15 cellular contexts compared by ENCODE assay signal in the genomic region with DNA sequence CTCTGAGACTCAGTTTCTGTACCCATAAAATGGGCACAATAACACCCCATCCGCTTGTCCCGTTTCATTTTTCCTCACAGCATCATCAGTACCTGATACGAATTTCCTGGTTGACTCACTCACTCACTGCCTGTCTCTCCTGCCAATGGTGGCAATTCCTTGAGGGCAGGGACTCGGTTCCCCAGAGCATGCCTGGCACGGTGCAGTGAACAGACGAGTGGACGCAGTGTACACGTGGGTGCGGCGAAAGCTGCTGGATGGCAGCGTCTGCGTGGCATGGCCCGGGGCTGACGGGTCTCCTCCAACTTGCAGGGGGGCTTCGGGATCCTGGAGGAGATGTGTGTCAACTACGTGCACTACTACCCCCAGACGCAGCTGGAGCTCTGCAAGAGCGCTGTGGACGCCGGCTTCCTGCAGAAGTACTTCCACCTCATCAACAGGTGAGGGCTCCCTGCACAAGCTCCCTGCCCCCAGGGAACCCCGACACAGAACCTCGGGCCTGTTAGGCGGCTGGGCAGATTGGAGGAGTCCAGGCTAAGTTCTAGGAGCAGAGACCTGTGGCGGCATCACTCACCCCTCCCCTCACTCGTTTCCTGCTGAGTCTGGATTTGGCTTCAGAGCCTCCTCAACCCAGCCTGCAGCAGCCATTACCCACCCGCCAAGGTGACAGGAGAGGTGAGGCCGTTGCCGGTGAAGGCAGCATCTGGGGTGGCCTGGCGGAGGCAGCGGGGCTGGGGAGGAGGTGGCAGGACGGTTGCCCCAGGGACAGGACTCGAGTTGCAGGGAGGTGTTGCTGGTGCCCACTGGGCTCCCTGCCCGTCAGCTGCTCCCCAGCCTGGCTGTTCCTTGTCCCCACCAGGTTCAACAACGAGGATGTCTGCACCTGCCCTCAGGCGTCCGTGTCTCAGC. TPM values are rescaled to one million over a fixed set of nuclear protein-coding genes. Genes with fewer than 3 reads are reported as not detected.
A peak's percentile ranks its signal among the peaks of the same experiment; 100 is the strongest.
DNase-seq lines count a peak whose midpoint lies in the region; ATAC-seq and TF ChIP-seq lines count a peak whose summit lies in the region.
"Had no signal": no experiment of that assay in that cellular context is flagged by ENCODE, and none has a peak within 500 bp of the region (broad histone marks: within the 10 kb centered on the region; RNA-seq: fewer than 3 reads in every experiment).

No MANE protein-coding gene starts in this region.

- peak; percentile 73 for ATAC-seq in activated naive CD8-positive, alpha-beta T cell treated with anti-CD3 and anti-CD28 coated beads, Interleukin-2, amount 10 ng/mL, durations not matched to agents 7 days and 5 days (ENCODE audit: low read depth)

- TF ChIP-seq CTCF in thyroid gland (IDR thresholded peaks at IDR 0.05) (peak in 3 of 6 experiments; percentile 5 to 29 (median 10)), GM10248 (IDR thresholded peaks at IDR 0.05; ENCODE audit: control extremely low read depth, extremely low read depth, low read depth, missing control alignments) (no peak), glutamatergic neuron (IDR thresholded peaks at IDR 0.05; ENCODE audit: partially characterized antibody, unreplicated experiment) (no peak)

- no peaks in the 10 kb centered on the region for H3K27me3 ChIP-seq in thyroid gland
- H3K27me3 ChIP-seq: SJCRH30 had no signal

- intact Hi-C loops in thyroid gland (cut with DNase I): loop anchor here (5.0 kb wide), 1 partner anchor 89 kb away; no protein-coding TSS in a partner anchor

- peak; percentile 8 for DNase-seq in stimulated activated CD8-positive, alpha-beta memory T cell treated with anti-CD3 and anti-CD28 coated beads, Interleukin-12 subunit alpha, Interleukin-12 subunit beta, amount 100 ng/mL, for 1 hour (ENCODE audit: low read depth)
- DNase-seq in stimulated activated CD8-positive, alpha-beta memory T cell treated with anti-CD3 and anti-CD28 coated beads, Interleukin-4, amount 100 ng/mL, for 48 hours: no peak
- peak; percentile 48 to 54 for DNase-seq in activated CD4-positive, alpha-beta T cell treated with anti-CD3 and anti-CD28 coated beads for 4 hours
- peak; percentile 47 for DNase-seq in activated naive CD8-positive, alpha-beta T cell treated with anti-CD3 and anti-CD28 coated beads, Interleukin-2, amount 10 ng/mL, durations not matched to agents 7 days and 5 days
- peak; percentile 86 to 91 for DNase-seq in thyroid gland
- no peak for DNase-seq in Ammon's horn (ENCODE audit: low spot score)
- no peak for DNase-seq in GM10248 (ENCODE audit: extremely low spot score)
- DNase-seq in glutamatergic neuron: no peak
- DNase-seq: activated B cell treated with CpG ODN at 0.5 μM for 24 hours, AML-193, foreskin melanocyte, NCI-H526 treated with DMSO at 0.1 percent for 48 hours, nephron progenitor cell, sigmoid colon had no signal

- no peaks in the 10 kb centered on the region for H3K9me3 ChIP-seq in thyroid gland
- H3K9me3 ChIP-seq: sigmoid colon, SJCRH30 had no signal

- no peak overlapping the region for H3K27ac Mint-ChIP-seq in activated naive CD8-positive, alpha-beta T cell treated with anti-CD3 and anti-CD28 coated beads, Interleukin-2, amount 10 ng/mL, durations not matched to agents 7 days and 5 days
- H3K27ac Mint-ChIP-seq in glutamatergic neuron (ENCODE audit: unreplicated experiment): no peak overlapping the region
- H3K27ac Mint-ChIP-seq: activated B cell treated with CpG ODN at 0.5 μM for 24 hours, nephron progenitor cell had no signal

- H3K27ac ChIP-seq in thyroid gland: peak overlapping the region in 1 of 3 donors; percentile 24
- H3K27ac ChIP-seq: sigmoid colon, SJCRH30 had no signal

- peaks cover 5% of the 10 kb centered on the region for H3K4me1 Mint-ChIP-seq in activated naive CD8-positive, alpha-beta T cell treated with anti-CD3 and anti-CD28 coated beads, Interleukin-2, amount 10 ng/mL, durations not matched to agents 7 days and 5 days
- peaks cover 12% of the 10 kb centered on the region for H3K4me1 Mint-ChIP-seq in glutamatergic neuron (ENCODE audit: low read depth, unreplicated experiment)

- WGBS in thyroid gland, 2 donors: 25 to 55% methylated on average over 11 to 34 of the region's 36 CpGs

- CTCF ChIA-PET in GM10248 (lab: Yijun Ruan, JAX): no interaction called here

- H3K36me3 Mint-ChIP-seq in activated naive CD8-positive, alpha-beta T cell treated with anti-CD3 and anti-CD28 coated beads, Interleukin-2, amount 10 ng/mL, durations not matched to agents 7 days and 5 days: no peaks in the 10 kb centered on the region
- H3K36me3 Mint-ChIP-seq in glutamatergic neuron (ENCODE audit: unreplicated experiment): no peaks in the 10 kb centered on the region

- H3K4me3 ChIP-seq in thyroid gland (replicated peaks in 1 of 3): no peak overlapping the region
- H3K4me3 ChIP-seq: sigmoid colon, SJCRH30 had no signal

- peaks cover 49% of the 10 kb centered on the region for H3K27me3 Mint-ChIP-seq in activated naive CD8-positive, alpha-beta T cell treated with anti-CD3 and anti-CD28 coated beads, Interleukin-2, amount 10 ng/mL, durations not matched to agents 7 days and 5 days
- peaks cover 2% of the 10 kb centered on the region for H3K27me3 Mint-ChIP-seq in glutamatergic neuron (ENCODE audit: unreplicated experiment)

- POLR2A ChIA-PET in activated naive CD8-positive, alpha-beta T cell treated with anti-CD3 and anti-CD28 coated beads, Interleukin-2, amount 10 ng/mL, durations not matched to agents 7 days and 5 days (lab: Charles Lee): interaction anchor here (0.9 kb wide), 1 partner anchor 27 kb away, joined by 4 read pairs; no protein-coding TSS in a partner anchor
- POLR2A ChIA-PET in GM10248 (lab: Yijun Ruan, JAX): no interaction called here

- H3K4me1 ChIP-seq in thyroid gland: peaks cover 26 to 37% of the 10 kb centered on the region in 2 donors

- H3K9me3 Mint-ChIP-seq in activated naive CD8-positive, alpha-beta T cell treated with anti-CD3 and anti-CD28 coated beads, Interleukin-2, amount 10 ng/mL, durations not matched to agents 7 days and 5 days: no peaks in the 10 kb centered on the region
- H3K9me3 Mint-ChIP-seq in glutamatergic neuron (ENCODE audit: unreplicated experiment): peaks cover 2% of the 10 kb centered on the region
- H3K9me3 Mint-ChIP-seq: activated B cell treated with CpG ODN at 0.5 μM for 24 hours, nephron progenitor cell had no signal

- H3K36me3 ChIP-seq in thyroid gland: no peaks in the 10 kb centered on the region
- H3K36me3 ChIP-seq: sigmoid colon, SJCRH30 had no signal

- no peak overlapping the region for H3K4me3 Mint-ChIP-seq in activated naive CD8-positive, alpha-beta T cell treated with anti-CD3 and anti-CD28 coated beads, Interleukin-2, amount 10 ng/mL, durations not matched to agents 7 days and 5 days
- H3K4me3 Mint-ChIP-seq in glutamatergic neuron (ENCODE audit: unreplicated experiment): no peak overlapping the region
- H3K4me3 Mint-ChIP-seq: activated B cell treated with CpG ODN at 0.5 μM for 24 hours, nephron progenitor cell had no signal

- no peak for TF ChIP-seq POLR2A in thyroid gland (IDR thresholded peaks at IDR 0.05)

RNA-seq across cellular contexts. Expression of gene DBH, which starts 20.3 kb away (rescaled TPM):
- not detected for total RNA-seq in activated naive CD8-positive, alpha-beta T cell treated with anti-CD3 and anti-CD28 coated beads, Interleukin-2, amount 10 ng/mL, durations not matched to agents 7 days and 5 days
- total RNA-seq in thyroid gland (under 1 TPM in 2 of 4 donors, not detected in 2; 0.11 to 0.15 TPM), glutamatergic neuron (ENCODE audit: unreplicated experiment) (1.8 TPM)
- total RNA-seq: activated B cell treated with CpG ODN at 0.5 μM for 24 hours, sigmoid colon had no signal

RNA-seq across cellular contexts. Expression of gene FAM163B, which starts 47.3 kb away (rescaled TPM):
- not detected for total RNA-seq in activated naive CD8-positive, alpha-beta T cell treated with anti-CD3 and anti-CD28 coated beads, Interleukin-2, amount 10 ng/mL, durations not matched to agents 7 days and 5 days
- total RNA-seq in thyroid gland (not detected), glutamatergic neuron (ENCODE audit: unreplicated experiment) (0.51 TPM)
- total RNA-seq: activated B cell treated with CpG ODN at 0.5 μM for 24 hours had no signal

Comparison
In these comparisons a context has a peak if more than half of its experiments do, and no peak if none do; other contexts are left out.
1. DNase-seq: peak in stimulated activated CD8-positive, alpha-beta memory T cell treated with anti-CD3 and anti-CD28 coated beads, Interleukin-12 subunit alpha, Interleukin-12 subunit beta, amount 100 ng/mL, for 1 hour (single experiment), activated CD4-positive, alpha-beta T cell treated with anti-CD3 and anti-CD28 coated beads for 4 hours (2 of 2), activated naive CD8-positive, alpha-beta T cell treated with anti-CD3 and anti-CD28 coated beads, Interleukin-2, amount 10 ng/mL, durations not matched to agents 7 days and 5 days (single experiment) and thyroid gland (2 of 2); none in stimulated activated CD8-positive, alpha-beta memory T cell treated with anti-CD3 and anti-CD28 coated beads, Interleukin-4, amount 100 ng/mL, for 48 hours (single experiment), Ammon's horn (single experiment), GM10248 (single experiment) and glutamatergic neuron (single experiment).